ENCODE assay signal across 11 cellular contexts in the genomic region with DNA sequence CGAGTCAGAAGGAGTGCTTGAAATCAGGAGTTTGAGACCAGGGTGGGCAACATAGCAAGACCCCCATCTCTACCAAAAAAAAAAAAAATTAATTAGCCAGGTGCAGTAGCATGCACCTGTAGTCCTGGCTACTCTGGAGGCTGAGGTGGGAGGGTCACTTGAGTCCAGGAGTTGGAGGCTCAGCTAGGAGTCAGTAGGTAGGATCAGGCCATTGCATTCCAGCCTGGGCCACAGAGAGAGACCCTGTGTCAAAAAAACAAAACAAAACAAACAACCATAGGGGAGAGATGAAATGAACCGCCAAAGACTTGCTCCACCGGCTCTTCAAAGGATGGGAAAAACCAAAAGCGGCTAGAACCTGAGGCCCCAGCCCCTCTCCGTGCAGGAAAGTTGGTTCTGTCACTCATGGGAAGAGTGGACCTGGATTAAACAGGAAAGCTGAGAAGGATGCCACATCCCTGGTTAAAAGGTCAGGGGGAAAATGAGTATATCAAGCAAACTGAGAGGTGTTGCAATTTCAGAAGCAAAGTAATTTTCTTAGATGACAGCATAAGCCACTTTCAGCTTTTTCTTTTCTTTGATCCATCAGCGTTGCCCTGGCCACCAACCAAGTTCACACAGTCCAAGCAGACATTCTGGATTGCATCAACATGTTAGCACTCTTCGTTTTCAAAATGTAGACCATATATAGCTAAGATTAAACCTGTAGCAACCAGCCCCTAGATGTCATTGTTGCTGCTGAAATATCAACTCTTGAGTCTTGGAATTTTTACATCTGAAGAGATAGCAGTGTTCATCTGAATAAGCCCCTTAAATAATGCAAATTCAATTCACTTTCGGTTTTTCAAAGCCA. TPM values are rescaled to one million over a fixed set of nuclear protein-coding genes. Genes with fewer than 3 reads are reported as not detected.
A peak's percentile ranks its signal among the peaks of the same experiment; 100 is the strongest.
DNase-seq lines count a peak whose midpoint lies in the region; ATAC-seq, FAIRE-seq and TF ChIP-seq lines count a peak whose summit lies in the region.
"Had no signal": no experiment of that assay in that cellular context is flagged by ENCODE, and none has a peak within 500 bp of the region (broad histone marks: within the 10 kb centered on the region; RNA-seq: fewer than 3 reads in every experiment).

No MANE protein-coding gene starts in this region.

- peaks cover 3% of the 10 kb centered on the region for H3K27me3 ChIP-seq in osteoblast (ENCODE audit: insufficient read depth, low read length)
- H3K27me3 ChIP-seq: ovary had no signal

- no peaks in the 10 kb centered on the region for H3K9me3 ChIP-seq in osteoblast (ENCODE audit: low read depth, low read length)
- H3K9me3 ChIP-seq: ovary had no signal

- no peak for ATAC-seq in HG03439 (IDR thresholded peaks at IDR 0.05; ENCODE audit: unreplicated experiment)
- no peak for ATAC-seq in GM18868 (IDR thresholded peaks at IDR 0.05; ENCODE audit: unreplicated experiment)

- no peaks in the 10 kb centered on the region for H3K36me3 ChIP-seq in osteoblast (ENCODE audit: insufficient read depth, low read length)
- H3K36me3 ChIP-seq: ovary had no signal

- no peak for FAIRE-seq in D721Med (lab: Jason Lieb, UNC)
- FAIRE-seq: GM18507 had no signal

- H3K27ac ChIP-seq in RWPE1 = no peak overlapping the region
- no peak overlapping the region for H3K27ac ChIP-seq in osteoblast (ENCODE audit: low read depth, low read length)
- H3K27ac ChIP-seq: ovary had no signal

- H2AFZ ChIP-seq in osteoblast (ENCODE audit: low read length) = peak overlapping the region; percentile 23

- peak overlapping the region; percentile 36 for H3K4me2 ChIP-seq in osteoblast (ENCODE audit: insufficient read depth, low read length)

- DNase-seq in D721Med (ENCODE audit: insufficient read length, low spot score) = no peak
- DNase-seq in RWPE1 (ENCODE audit: low spot score) = no peak
- DNase-seq in fibroblast of peridontal ligament (ENCODE audit: extremely low read depth) = peak; percentile 69
- peak; percentile 88 for DNase-seq in osteoblast (ENCODE audit: insufficient read length, low spot score, missing footprints)
- no peak for DNase-seq in GM10248 (ENCODE audit: extremely low spot score)
- DNase-seq in iPS-NIHi11 (ENCODE audit: low spot score) = no peak
- DNase-seq: NCI-H2081 treated with DMSO at 0.1 percent for 48 hours had no signal

- H3K4me3 ChIP-seq in osteoblast (ENCODE audit: insufficient read depth, low read length) = no peak overlapping the region
- H3K4me3 ChIP-seq: ovary had no signal

- CTCF ChIA-PET in RWPE1 (lab: Yijun Ruan, JAX) (interaction anchor here (0.7 to 1.0 kb wide), 3 partner anchors 145 to 234 kb away, joined by 3 to 4 read pairs (median 3); no protein-coding TSS in a partner anchor), GM10248 (lab: Yijun Ruan, JAX) (interaction anchor here (1.3 to 6.4 kb wide), 3 partner anchors 25 to 263 kb away, joined by 3 to 66 read pairs (median 4); no protein-coding TSS in a partner anchor)

- no peaks in the 10 kb centered on the region for H4K20me1 ChIP-seq in osteoblast (ENCODE audit: insufficient read depth, low read length)

- TF ChIP-seq CTCF in D721Med (IDR thresholded peaks at IDR 0.05; ENCODE audit: insufficient read depth, missing control alignments) (peak; percentile 30), RWPE1 (conservative IDR thresholded peaks at IDR 0.05; ENCODE audit: low read depth) (peak; percentile 31), osteoblast (IDR thresholded peaks at IDR 0.05; ENCODE audit: extremely low read depth, low read depth, low read length) (peak; percentile 29), GM10248 (IDR thresholded peaks at IDR 0.05; ENCODE audit: control extremely low read depth, extremely low read depth, low read depth, missing control alignments) (no peak)

- no peaks in the 10 kb centered on the region for H3K4me1 ChIP-seq in osteoblast (ENCODE audit: insufficient read depth, low read length)

- POLR2A ChIA-PET in RWPE1 (lab: Yijun Ruan, JAX; ENCODE audit: low non-redundant PET) (no interaction called here), GM10248 (lab: Yijun Ruan, JAX) (no interaction called here)

- no peaks in the 10 kb centered on the region for H3K79me2 ChIP-seq in osteoblast (ENCODE audit: insufficient read depth, low read length)

RNA-seq across cellular contexts. Expression of a gene that starts 8.9 kb away (rescaled TPM):
- 13.0 TPM in 2 replicates for total RNA-seq in osteoblast

Comparison
In these comparisons a context has a peak if more than half of its experiments do, and no peak if none do; other contexts are left out.
1. DNase-seq: peak in fibroblast of peridontal ligament (single experiment) and osteoblast (single experiment); none in D721Med (single experiment), RWPE1 (single experiment), GM10248 (single experiment) and iPS-NIHi11 (single experiment).